ENCODE assay signal across 15 cellular contexts in the genomic region with DNA sequence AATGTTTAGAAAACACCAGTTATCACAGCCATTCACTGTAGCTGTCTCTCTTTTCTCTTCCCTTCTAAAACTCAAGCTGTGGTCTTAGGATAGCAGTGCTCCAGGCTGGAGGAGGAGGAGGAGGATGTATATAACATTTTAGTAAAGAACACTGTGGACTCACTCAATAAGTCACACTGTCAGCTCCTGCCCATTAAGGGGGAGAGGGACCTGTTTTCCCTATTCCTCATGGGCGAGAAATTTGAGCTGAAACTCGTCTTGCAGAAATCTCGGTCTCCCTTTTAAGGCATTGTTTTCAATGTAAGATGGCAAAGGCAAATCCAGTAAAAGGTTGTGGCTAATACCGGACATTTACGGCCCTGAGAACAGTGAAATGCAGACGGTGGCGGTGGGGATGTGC.
"Had no signal": no experiment of that assay in that cellular context is flagged by ENCODE, and none has a peak within 500 bp of the region (broad histone marks: within the 10 kb centered on the region; RNA-seq: fewer than 3 reads in every experiment).

No MANE protein-coding gene starts in this region.

- H3K36me3 Mint-ChIP-seq: activated naive CD4-positive, alpha-beta T cell treated with anti-CD3 and anti-CD28 coated beads, Interleukin-2, amount 50 U/mL, for 24 hours; naive B cell had no signal

- H3K27ac ChIP-seq: body of pancreas, spleen had no signal

- H3K36me3 ChIP-seq: spleen had no signal

- H3K9me3 ChIP-seq: body of pancreas, spleen had no signal

- DNase-seq: activated gamma-delta T cell; anterior cingulate cortex; body of pancreas; effector CD4-positive, alpha-beta T cell; erythroblast; hypothalamus; left cardiac atrium; mesendoderm; naive B cell; spleen; stimulated activated CD4-positive, alpha-beta T cell treated with anti-CD3 and anti-CD28 coated beads, Interleukin-4, amount 100 ng/mL, for 24 hours; stimulated activated naive CD8-positive, alpha-beta T cell treated with anti-CD3 and anti-CD28 coated beads, Interleukin-15, Interleukin-2, amounts not matched to agents 100 U/mL and 50 U/mL, for 24 hours; T-helper 9 cell had no signal

- H3K9me3 Mint-ChIP-seq: activated naive CD4-positive, alpha-beta T cell treated with anti-CD3 and anti-CD28 coated beads, Interleukin-2, amount 50 U/mL, for 24 hours; activated T-helper 1 cell treated with anti-CD3 and anti-CD28 coated beads, Interleukin-12 subunit alpha, Interleukin-12 subunit beta, Interleukin-2, Interleukin-4 antibody, amounts not matched to agents 30 ng/mL and 10 ng/mL and 1 ng/mL, durations not matched to agents 14 hours and 24 hours and 36 hours had no signal

- H3K4me3 ChIP-seq: body of pancreas, spleen had no signal

- H3K4me3 Mint-ChIP-seq: activated naive CD4-positive, alpha-beta T cell treated with anti-CD3 and anti-CD28 coated beads, Interleukin-2, amount 50 U/mL, for 24 hours; activated T-helper 1 cell treated with anti-CD3 and anti-CD28 coated beads, Interleukin-12 subunit alpha, Interleukin-12 subunit beta, Interleukin-2, Interleukin-4 antibody, amounts not matched to agents 30 ng/mL and 10 ng/mL and 1 ng/mL, durations not matched to agents 14 hours and 24 hours and 36 hours; naive B cell had no signal

- H3K27ac Mint-ChIP-seq: activated naive CD4-positive, alpha-beta T cell treated with anti-CD3 and anti-CD28 coated beads, Interleukin-2, amount 50 U/mL, for 24 hours; activated T-helper 1 cell treated with anti-CD3 and anti-CD28 coated beads, Interleukin-12 subunit alpha, Interleukin-12 subunit beta, Interleukin-2, Interleukin-4 antibody, amounts not matched to agents 30 ng/mL and 10 ng/mL and 1 ng/mL, durations not matched to agents 14 hours and 24 hours and 36 hours; naive B cell had no signal

- ATAC-seq: body of pancreas; left cardiac atrium; stimulated activated naive CD8-positive, alpha-beta T cell treated with anti-CD3 and anti-CD28 coated beads, Interleukin-15, Interleukin-2, amounts not matched to agents 100 U/mL and 50 U/mL, for 24 hours had no signal

- H3K27me3 ChIP-seq: body of pancreas, spleen had no signal
